ENCODE assay signal across 31 cellular contexts in genomic region chr2:40556739-40557138, GRCh38.
"Had no signal": no experiment of that assay in that cellular context is flagged by ENCODE, and none has a peak within 500 bp of the region (broad histone marks: within the 10 kb centered on the region; RNA-seq: fewer than 3 reads in every experiment).

No MANE protein-coding gene starts in this region.

- H3K4me3 ChIP-seq: body of pancreas, cardiac muscle cell, colonic mucosa, dorsolateral prefrontal cortex, gastrocnemius medialis, left ventricle myocardium inferior, lung, mucosa of descending colon, ovary, psoas muscle, sigmoid colon, uterus had no signal

- H3K4me3 Mint-ChIP-seq: activated CD8-positive, alpha-beta T cell treated with anti-CD3 and anti-CD28 coated beads for 36 hours; activated naive CD4-positive, alpha-beta T cell treated with anti-CD3 and anti-CD28 coated beads, Interleukin-2, amount 50 U/mL, for 24 hours; activated T-cell treated with anti-CD3 and anti-CD28 coated beads, Interleukin-2, amount 50 U/mL, for 4 hours; activated T-helper 17 cell treated with anti-CD3 and anti-CD28 coated beads, Interleukin-2, amount 50 U/mL, for 72 hours; natural killer cell treated with Interleukin-12 subunit alpha and Interleukin-12 subunit beta and Interleukin-15 and Interleukin-18, amount 100 ng/mL, for 72 hours; stimulated activated effector memory CD8-positive, alpha-beta T cell treated with anti-CD3 and anti-CD28 coated beads, Interleukin-12 subunit alpha, Interleukin-12 subunit beta, amount 100 ng/mL, for 72 hours; stimulated activated naive CD8-positive, alpha-beta T cell treated with anti-CD3 and anti-CD28 coated beads, Interleukin-15, amount 100 ng/mL, for 72 hours; T-helper 17 cell; type B pancreatic cell; WTC11 had no signal

- H3K27ac Mint-ChIP-seq: activated CD8-positive, alpha-beta T cell treated with anti-CD3 and anti-CD28 coated beads for 36 hours; activated naive CD4-positive, alpha-beta T cell treated with anti-CD3 and anti-CD28 coated beads, Interleukin-2, amount 50 U/mL, for 24 hours; activated T-helper 17 cell treated with anti-CD3 and anti-CD28 coated beads, Interleukin-2, amount 50 U/mL, for 72 hours; natural killer cell treated with Interleukin-12 subunit alpha and Interleukin-12 subunit beta and Interleukin-15 and Interleukin-18, amount 100 ng/mL, for 72 hours; stimulated activated effector memory CD8-positive, alpha-beta T cell treated with anti-CD3 and anti-CD28 coated beads, Interleukin-12 subunit alpha, Interleukin-12 subunit beta, amount 100 ng/mL, for 72 hours; stimulated activated naive CD8-positive, alpha-beta T cell treated with anti-CD3 and anti-CD28 coated beads, Interleukin-15, amount 100 ng/mL, for 72 hours; T-helper 17 cell; type B pancreatic cell; WTC11 had no signal

- H3K4me1 ChIP-seq: body of pancreas, colonic mucosa, gastrocnemius medialis, psoas muscle, sigmoid colon, uterus had no signal

- H3K27me3 ChIP-seq: body of pancreas, cardiac muscle cell, colonic mucosa, dorsolateral prefrontal cortex, gastrocnemius medialis, neutrophil, ovary, sigmoid colon, uterus had no signal

- H3K27me3 Mint-ChIP-seq: activated naive CD4-positive, alpha-beta T cell treated with anti-CD3 and anti-CD28 coated beads, Interleukin-2, amount 50 U/mL, for 24 hours; activated T-helper 17 cell treated with anti-CD3 and anti-CD28 coated beads, Interleukin-2, amount 50 U/mL, for 72 hours; natural killer cell treated with Interleukin-12 subunit alpha and Interleukin-12 subunit beta and Interleukin-15 and Interleukin-18, amount 100 ng/mL, for 72 hours; stimulated activated naive CD8-positive, alpha-beta T cell treated with anti-CD3 and anti-CD28 coated beads, Interleukin-15, amount 100 ng/mL, for 72 hours; T-helper 17 cell had no signal

- H3K36me3 ChIP-seq: cardiac muscle cell, colonic mucosa, gastrocnemius medialis, left ventricle myocardium inferior, neutrophil, ovary, sigmoid colon, uterus had no signal

- H3K9me3 ChIP-seq: body of pancreas, colonic mucosa, gastrocnemius medialis, left ventricle myocardium inferior, mucosa of descending colon, neutrophil, ovary, psoas muscle, sigmoid colon, uterus had no signal

- H3K36me3 Mint-ChIP-seq: activated naive CD4-positive, alpha-beta T cell treated with anti-CD3 and anti-CD28 coated beads, Interleukin-2, amount 50 U/mL, for 24 hours; natural killer cell treated with Interleukin-12 subunit alpha and Interleukin-12 subunit beta and Interleukin-15 and Interleukin-18, amount 100 ng/mL, for 72 hours; stimulated activated effector memory CD8-positive, alpha-beta T cell treated with anti-CD3 and anti-CD28 coated beads, Interleukin-12 subunit alpha, Interleukin-12 subunit beta, amount 100 ng/mL, for 72 hours; type B pancreatic cell; WTC11 had no signal

- ATAC-seq: activated CD8-positive, alpha-beta T cell treated with anti-CD3 and anti-CD28 coated beads for 36 hours; activated T-cell treated with anti-CD3 and anti-CD28 coated beads, Interleukin-2, amount 50 U/mL, for 4 hours; activated T-helper 17 cell treated with anti-CD3 and anti-CD28 coated beads, Interleukin-2, amount 50 U/mL, for 72 hours; body of pancreas; gastrocnemius medialis; mucosa of descending colon; natural killer cell treated with Interleukin-12 subunit alpha and Interleukin-12 subunit beta and Interleukin-15 and Interleukin-18, amount 100 ng/mL, for 72 hours; psoas muscle; stimulated activated naive CD8-positive, alpha-beta T cell treated with anti-CD3 and anti-CD28 coated beads, Interleukin-15, amount 100 ng/mL, for 72 hours; T-helper 17 cell; WTC11 had no signal

- H3K9me3 Mint-ChIP-seq: activated CD8-positive, alpha-beta T cell treated with anti-CD3 and anti-CD28 coated beads for 36 hours; activated naive CD4-positive, alpha-beta T cell treated with anti-CD3 and anti-CD28 coated beads, Interleukin-2, amount 50 U/mL, for 24 hours; activated T-cell treated with anti-CD3 and anti-CD28 coated beads, Interleukin-2, amount 50 U/mL, for 4 hours; activated T-helper 17 cell treated with anti-CD3 and anti-CD28 coated beads, Interleukin-2, amount 50 U/mL, for 72 hours; stimulated activated naive CD8-positive, alpha-beta T cell treated with anti-CD3 and anti-CD28 coated beads, Interleukin-15, amount 100 ng/mL, for 72 hours; type B pancreatic cell; WTC11 had no signal

- DNase-seq: activated CD4-positive, alpha-beta T cell treated with anti-CD3 and anti-CD28 coated beads, Interleukin-2, amount 50 U/mL, for 1 hour; activated CD8-positive, alpha-beta T cell treated with anti-CD3 and anti-CD28 coated beads for 36 hours; activated gamma-delta T cell treated with Interleukin-2 at 50 U/mL for 16 hours; activated T-cell treated with anti-CD3 and anti-CD28 coated beads, Interleukin-2, amount 50 U/mL, for 4 hours; body of pancreas; cerebellar nuclear complex; colonic mucosa; dorsolateral prefrontal cortex; effector memory CD4-positive, alpha-beta T cell; gastrocnemius medialis; glutamatergic neuron; left ventricle myocardium inferior; mucosa of descending colon; ovary; psoas muscle; sigmoid colon; small intestine; stimulated activated CD4-positive, alpha-beta T cell treated with anti-CD3 and anti-CD28 coated beads, Interleukin-4, amount 100 ng/mL, for 24 hours; stimulated activated naive CD8-positive, alpha-beta T cell treated with anti-CD3 and anti-CD28 coated beads, Interleukin-15, amount 100 ng/mL, for 72 hours; substantia nigra; T-helper 17 cell; uterus had no signal

- H3K27ac ChIP-seq: body of pancreas, cardiac muscle cell, colonic mucosa, dorsolateral prefrontal cortex, gastrocnemius medialis, left ventricle myocardium inferior, neutrophil, ovary, psoas muscle, sigmoid colon, uterus had no signal

- H3K4me1 Mint-ChIP-seq: activated naive CD4-positive, alpha-beta T cell treated with anti-CD3 and anti-CD28 coated beads, Interleukin-2, amount 50 U/mL, for 24 hours; activated T-helper 17 cell treated with anti-CD3 and anti-CD28 coated beads, Interleukin-2, amount 50 U/mL, for 72 hours; stimulated activated effector memory CD8-positive, alpha-beta T cell treated with anti-CD3 and anti-CD28 coated beads, Interleukin-12 subunit alpha, Interleukin-12 subunit beta, amount 100 ng/mL, for 72 hours; stimulated activated naive CD8-positive, alpha-beta T cell treated with anti-CD3 and anti-CD28 coated beads, Interleukin-15, amount 100 ng/mL, for 72 hours; T-helper 17 cell had no signal
